ENCODE assay signal across 11 cellular contexts in the genomic region with DNA sequence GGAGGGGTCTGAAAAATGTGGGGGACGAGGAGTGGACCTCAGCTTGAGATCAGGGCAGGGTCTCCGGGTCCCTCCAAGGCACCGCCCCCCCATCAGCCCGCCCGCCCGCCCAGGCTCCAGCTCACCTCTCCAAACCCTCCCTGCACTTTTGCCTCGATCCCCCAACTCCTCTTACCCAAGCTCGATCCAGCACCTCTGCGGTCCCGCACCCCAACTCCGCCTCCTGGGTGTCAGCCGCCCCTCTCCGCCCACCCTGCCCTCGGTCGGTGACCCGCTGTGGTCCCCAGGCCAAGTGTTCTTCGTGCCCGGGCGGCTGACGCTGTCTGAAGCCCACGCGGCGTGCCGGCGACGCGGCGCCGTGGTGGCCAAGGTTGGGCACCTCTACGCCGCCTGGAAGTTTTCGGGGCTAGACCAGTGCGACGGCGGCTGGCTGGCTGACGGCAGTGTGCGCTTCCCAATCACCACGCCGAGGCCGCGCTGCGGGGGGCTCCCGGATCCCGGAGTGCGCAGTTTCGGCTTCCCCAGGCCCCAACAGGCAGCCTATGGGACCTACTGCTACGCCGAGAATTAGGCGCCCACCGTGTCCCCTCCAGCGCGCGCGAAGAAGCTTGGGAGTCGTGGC. TPM values are rescaled to one million over a fixed set of nuclear protein-coding genes. Genes with fewer than 3 reads are reported as not detected.
DNase-seq lines count a peak whose midpoint lies in the region; ATAC-seq and TF ChIP-seq lines count a peak whose summit lies in the region.
"Had no signal": no experiment of that assay in that cellular context is flagged by ENCODE, and none has a peak within 500 bp of the region (broad histone marks: within the 10 kb centered on the region; RNA-seq: fewer than 3 reads in every experiment).

No MANE protein-coding gene starts in this region.

- no peak for TF ChIP-seq POLR2A in stomach (IDR thresholded peaks at IDR 0.05)

- DNase-seq in NCI-H82 (lab: John Stamatoyannopoulos, UW) (peak; percentile 60), NCI-H82 treated with DMSO at 0.1 percent for 48 hours (lab: John Stamatoyannopoulos, UW; ENCODE audit: unreplicated experiment) (no peak), ascending aorta (ENCODE audit: low spot score in 2 of 2) (no peak), stomach (no peak), NCI-H1092 (lab: John Stamatoyannopoulos, UW) (no peak), germinal center (ENCODE audit: low spot score) (no peak)

- intact Hi-C loops in ascending aorta (cut with DNase I), result no loop called here
- intact Hi-C loops in stomach (cut with DNase I; ENCODE audit: low total_unique reads), result no loop called here

- peak overlapping the region; percentile 31 to 62 for H3K4me3 ChIP-seq in ascending aorta
- peak overlapping the region; percentile 66 for H3K4me3 ChIP-seq in iPS-20b (ENCODE audit: low read length)
- H3K4me3 ChIP-seq in stomach, result peak overlapping the region; percentile 34 to 54 (median 36)

- TF ChIP-seq CTCF in ascending aorta (IDR thresholded peaks at IDR 0.05), result no peak
- no peak for TF ChIP-seq CTCF in stomach (IDR thresholded peaks at IDR 0.05)

- H3K9me3 ChIP-seq in ascending aorta (no peaks in the 10 kb centered on the region), iPS-20b (ENCODE audit: insufficient read depth, low read depth, low read length) (no peaks in the 10 kb centered on the region), stomach (no peaks in the 10 kb centered on the region)

- H3K27ac ChIP-seq in ascending aorta (no peak overlapping the region), iPS-20b (ENCODE audit: low read length) (no peak overlapping the region), stomach (peak overlapping the region in 1 of 5 donors; percentile 51)

- WGBS in stomach, 5 donors, result 0 to 5% (median 2%) methylated on average over 7 to 55 of the region's 55 CpGs

- H3K4me1 ChIP-seq in ascending aorta (peaks cover 8 to 17% of the 10 kb centered on the region in 2 donors), iPS-20b (ENCODE audit: insufficient read depth, low read length) (no peaks in the 10 kb centered on the region), stomach (peaks cover 23 to 27% (median 26%) of the 10 kb centered on the region in 4 donors)

- H3K27me3 ChIP-seq in ascending aorta, result peaks cover 29% of the 10 kb centered on the region
- H3K27me3 ChIP-seq in iPS-20b (ENCODE audit: insufficient read depth, low read length), result peaks cover 70% of the 10 kb centered on the region
- peaks cover 21 to 97% (median 62%) of the 10 kb centered on the region in 3 donors for H3K27me3 ChIP-seq in stomach

- H3K36me3 ChIP-seq in ascending aorta, result no peaks in the 10 kb centered on the region
- no peaks in the 10 kb centered on the region for H3K36me3 ChIP-seq in iPS-20b (ENCODE audit: insufficient read depth, low read depth, low read length)
- no peaks in the 10 kb centered on the region for H3K36me3 ChIP-seq in stomach

- H3K9ac ChIP-seq in iPS-20b (ENCODE audit: low read depth, low read length), result no peak overlapping the region

- ATAC-seq in HG03196 (IDR thresholded peaks at IDR 0.05; ENCODE audit: unreplicated experiment), result no peak

- TF ChIP-seq EP300 in stomach (IDR thresholded peaks at IDR 0.05), result no peak

RNA-seq across cellular contexts. Expression of a gene that starts 5.7 kb away (rescaled TPM):
- total RNA-seq in ascending aorta (1.4 TPM), stomach (not detected)
- under 1 TPM in 2 of 3 donors, not detected in 1; 0.33 to 0.37 TPM for polyA plus RNA-seq in stomach
- total RNA-seq: glomerular endothelial cell, M059J had no signal
- polyA plus RNA-seq: BJ had no signal

RNA-seq across cellular contexts. Expression of a gene that starts 17.0 kb away (rescaled TPM):
- total RNA-seq in ascending aorta (not detected), stomach (10 to 100 TPM in 1 of 5 donors, 1 to 10 TPM in 1, not detected in 3; 5.7 to 39.7 TPM)
- under 1 TPM in 1 of 3 donors, not detected in 2; 0.05 TPM for polyA plus RNA-seq in stomach
- total RNA-seq: glomerular endothelial cell, M059J had no signal

RNA-seq across cellular contexts. Expression of a gene that starts 23.6 kb away (rescaled TPM):
- total RNA-seq in ascending aorta, result 29.4 TPM
- total RNA-seq in stomach, result 10 to 100 TPM in 3 of 5 donors, 1 to 10 TPM in 2; 9.0 to 15.6 (median 12.9) TPM
- polyA plus RNA-seq in stomach, result 10 to 100 TPM; 11.2 to 24.1 (median 19.9) TPM

RNA-seq across cellular contexts. Expression of a gene that starts 33.3 kb away (rescaled TPM):
- 85.3 TPM for total RNA-seq in ascending aorta
- 10 to 100 TPM; 46.1 to 81.1 (median 52.7) TPM for total RNA-seq in stomach
- polyA plus RNA-seq in stomach, result 10 to 100 TPM; 68.1 to 84.9 (median 71.7) TPM

RNA-seq across cellular contexts. Expression of a gene that starts 45.4 kb away (rescaled TPM):
- total RNA-seq in ascending aorta, result not detected
- under 1 TPM in 1 of 5 donors, not detected in 4; 0.55 TPM for total RNA-seq in stomach
- not detected for polyA plus RNA-seq in stomach
- total RNA-seq: glomerular endothelial cell, M059J had no signal
- polyA plus RNA-seq: BJ had no signal
